ENCODE assay signal across 19 cellular contexts in genomic region chr7:120184866-120185265, GRCh38.
A peak's percentile ranks its signal among the peaks of the same experiment; 100 is the strongest.
DNase-seq lines count a peak whose midpoint lies in the region; ATAC-seq and TF ChIP-seq lines count a peak whose summit lies in the region.
"Had no signal": no experiment of that assay in that cellular context is flagged by ENCODE, and none has a peak within 500 bp of the region (broad histone marks: within the 10 kb centered on the region; RNA-seq: fewer than 3 reads in every experiment).

No MANE protein-coding gene starts in this region.

- H3K18ac ChIP-seq in trophoblast cell (ENCODE audit: low read length), result no peak overlapping the region

- no peaks in the 10 kb centered on the region for H3K79me2 ChIP-seq in trophoblast cell (ENCODE audit: control insufficient read depth, insufficient read depth, low read length, poor library complexity)

- WGBS in gastroesophageal sphincter (ENCODE audit: low coverage in 1 of 2), 2 donors, result 38 to 100% methylated on average over 1 of the region's 1 CpG
- WGBS in psoas muscle, 3 donors, result 40 to 64% (median 52%) methylated on average over 1 of the region's 1 CpG
- WGBS in tibial nerve, 2 donors, result 24 to 60% methylated on average over 1 of the region's 1 CpG
- WGBS in trophoblast cell (ENCODE audit: extremely low coverage, insufficient coverage, insufficient read length), result no CpG with 5 or more reads among the region's 1 CpG

- H4K12ac ChIP-seq in trophoblast cell (ENCODE audit: low read depth, low read length), result no peak overlapping the region

- TF ChIP-seq EP300 in gastroesophageal sphincter (IDR thresholded peaks at IDR 0.05), result no peak
- TF ChIP-seq EP300 in tibial nerve (IDR thresholded peaks at IDR 0.05), result no peak

- H2BK5ac ChIP-seq in trophoblast cell (ENCODE audit: low read depth, low read length, poor library complexity), result no peak overlapping the region

- no peak overlapping the region for H2AFZ ChIP-seq in trophoblast cell (ENCODE audit: insufficient read depth, low read length, poor library complexity)

- H3K27ac ChIP-seq in caudate nucleus (ENCODE audit: low read depth, low read length), result peak overlapping the region; percentile 63
- H3K27ac ChIP-seq in gastroesophageal sphincter, result peak overlapping the region in 1 of 4 donors; percentile 24
- H3K27ac ChIP-seq in psoas muscle, result peak overlapping the region; percentile 24
- H3K27ac ChIP-seq in tibial artery, result peak overlapping the region; percentile 42 to 66
- no peak overlapping the region for H3K27ac ChIP-seq in tibial nerve
- H3K27ac ChIP-seq in trophoblast cell (ENCODE audit: low read depth, low read length), result no peak overlapping the region
- H3K27ac ChIP-seq: RWPE1, SJSA1 had no signal

- H3K9ac ChIP-seq in trophoblast cell (ENCODE audit: low read length), result no peak overlapping the region

- no peaks in the 10 kb centered on the region for H3K36me3 ChIP-seq in gastroesophageal sphincter
- no peaks in the 10 kb centered on the region for H3K36me3 ChIP-seq in psoas muscle (ENCODE audit: insufficient read depth in 1 of 2, low read depth in 1 of 2)
- H3K36me3 ChIP-seq in tibial artery, result no peaks in the 10 kb centered on the region
- H3K36me3 ChIP-seq in tibial nerve, result no peaks in the 10 kb centered on the region
- H3K36me3 ChIP-seq in trophoblast cell (ENCODE audit: control insufficient read depth in 1 of 2, insufficient read depth in 2 of 2, low read length in 2 of 2), result no peaks in the 10 kb centered on the region
- H3K36me3 ChIP-seq: HAP-1, SJSA1 had no signal

- H3K9me3 ChIP-seq in gastroesophageal sphincter (no peaks in the 10 kb centered on the region), psoas muscle (no peaks in the 10 kb centered on the region), tibial artery (no peaks in the 10 kb centered on the region), tibial nerve (no peaks in the 10 kb centered on the region), trophoblast cell (ENCODE audit: insufficient read depth, low read depth, low read length) (no peaks in the 10 kb centered on the region)
- H3K9me3 ChIP-seq: HAP-1, SJSA1 had no signal

- H3K4me1 ChIP-seq in gastroesophageal sphincter (peaks cover 0 to 13% (median 0%) of the 10 kb centered on the region in 3 donors), psoas muscle (peaks cover 16% of the 10 kb centered on the region), tibial artery (peaks cover 0 to 52% (median 21%) of the 10 kb centered on the region in 4 donors), tibial nerve (no peaks in the 10 kb centered on the region), trophoblast cell (ENCODE audit: control insufficient read depth in 1 of 2, insufficient read depth in 2 of 2, low read length in 2 of 2) (no peaks in the 10 kb centered on the region)
- H3K4me1 ChIP-seq: HAP-1, SJSA1 had no signal

- TF ChIP-seq CTCF in gastroesophageal sphincter (IDR thresholded peaks at IDR 0.05) (no peak), psoas muscle (IDR thresholded peaks at IDR 0.05) (no peak), tibial artery (IDR thresholded peaks at IDR 0.05) (no peak), tibial nerve (IDR thresholded peaks at IDR 0.05) (no peak)

- no peak overlapping the region for H2AK5ac ChIP-seq in trophoblast cell (ENCODE audit: low read length)

- intact Hi-C loops in psoas muscle (cut with DNase I) (no loop called here), tibial artery (cut with DNase I; ENCODE audit: low total_unique reads) (no loop called here)

- H3K4me3 ChIP-seq in gastroesophageal sphincter (no peak overlapping the region), psoas muscle (no peak overlapping the region), tibial artery (no peak overlapping the region), tibial nerve (no peak overlapping the region), trophoblast cell (ENCODE audit: low read depth, low read length) (no peak overlapping the region)
- H3K4me3 ChIP-seq: HAP-1, K562, SJSA1 had no signal

- peak; percentile 16 for ATAC-seq in gastroesophageal sphincter
- peak in 3 of 4 donors; percentile 40 to 49 (median 48) for ATAC-seq in psoas muscle
- ATAC-seq: K562 had no signal

- H2BK12ac ChIP-seq in trophoblast cell (ENCODE audit: low read length), result no peak overlapping the region

- no peak overlapping the region for H3K4ac ChIP-seq in trophoblast cell (ENCODE audit: low read depth, low read length)

- DNase-seq in caudate nucleus (lab: John Stamatoyannopoulos, UW) (no peak), psoas muscle (peak in 1 of 2 donors; percentile 22), tibial artery (peak; percentile 35 to 70), HCEC 1CT (no peak), tibial nerve (ENCODE audit: low spot score in 2 of 2) (no peak), trophoblast cell (no peak)
- DNase-seq: CD4-positive, alpha-beta T cell; EL; MV-4-11; NCI-H1417; NCI-H2029; NCI-H2171; NCI-H446 treated with DMSO at 0.1 percent for 48 hours; NCI-H774 had no signal

- H3K14ac ChIP-seq in trophoblast cell (ENCODE audit: low read length), result no peak overlapping the region

- H3K4me2 ChIP-seq in trophoblast cell (ENCODE audit: low read length), result no peak overlapping the region

- no peak overlapping the region for H4K91ac ChIP-seq in trophoblast cell (ENCODE audit: low read depth, low read length)

- H3K23ac ChIP-seq in trophoblast cell (ENCODE audit: low read length), result no peak overlapping the region

- TF ChIP-seq POLR2A in gastroesophageal sphincter (IDR thresholded peaks at IDR 0.05) (no peak), tibial nerve (IDR thresholded peaks at IDR 0.05) (no peak)

- H2BK120ac ChIP-seq in trophoblast cell (ENCODE audit: insufficient read depth, low read length, poor library complexity), result no peak overlapping the region

- no peak overlapping the region for H4K8ac ChIP-seq in trophoblast cell (ENCODE audit: low read depth, low read length)

- no peaks in the 10 kb centered on the region for H3K79me1 ChIP-seq in trophoblast cell (ENCODE audit: low read length)

- H3K27me3 ChIP-seq in gastroesophageal sphincter (no peaks in the 10 kb centered on the region), psoas muscle (ENCODE audit: insufficient read depth in 3 of 3, low read length in 2 of 3) (no peaks in the 10 kb centered on the region), tibial artery (no peaks in the 10 kb centered on the region), tibial nerve (no peaks in the 10 kb centered on the region), trophoblast cell (ENCODE audit: insufficient read depth, low read length) (no peaks in the 10 kb centered on the region)
- H3K27me3 ChIP-seq: SJSA1 had no signal

Comparison
In these comparisons a context has a peak if more than half of its experiments do, and no peak if none do; other contexts are left out.
1. DNase-seq: peak in tibial artery (2 of 2); none in caudate nucleus (0 of 61), HCEC 1CT (single experiment), tibial nerve (0 of 2) and trophoblast cell (0 of 2).
2. H3K27ac ChIP-seq: peak in caudate nucleus (single experiment), psoas muscle (single experiment) and tibial artery (2 of 2); none in tibial nerve (0 of 4) and trophoblast cell (single experiment).